18 cellular contexts compared by ENCODE assay signal in genomic region chr19:14763497-14764145, GRCh38. TPM values are rescaled to one million over a fixed set of nuclear protein-coding genes. Genes with fewer than 3 reads are reported as not detected.
DNase-seq lines count a peak whose midpoint lies in the region; ATAC-seq, FAIRE-seq and TF ChIP-seq lines count a peak whose summit lies in the region.
"Had no signal": no experiment of that assay in that cellular context is flagged by ENCODE, and none has a peak within 500 bp of the region (broad histone marks: within the 10 kb centered on the region; RNA-seq: fewer than 3 reads in every experiment).

No MANE protein-coding gene starts in this region.

- H3K36me3 Mint-ChIP-seq in CD14-positive monocyte, result peaks cover 79 to 94% of the 10 kb centered on the region in 2 donors
- H3K36me3 Mint-ChIP-seq in astrocyte (ENCODE audit: low read depth, unreplicated experiment), result no peaks in the 10 kb centered on the region

- no peak overlapping the region for H3K9ac ChIP-seq in astrocyte (ENCODE audit: low read length)
- no peak overlapping the region for H3K9ac ChIP-seq in HepG2 (ENCODE audit: insufficient read depth, low read depth, low read length)
- H3K9ac ChIP-seq: GM23248 had no signal

- 23% methylated on average over 4 of the region's 4 CpGs for WGBS in HepG2 (ENCODE audit: low lambda C conversion rate)

- TF ChIP-seq CTCF in CD14-positive monocyte (IDR thresholded peaks at IDR 0.05) (no peak), astrocyte (IDR thresholded peaks at IDR 0.05; ENCODE audit: insufficient read depth, low read depth, low read length) (no peak), HepG2 (CRISPR knock-in tag; IDR thresholded peaks at IDR 0.05) (no peak)

- intact Hi-C loops in CD14-positive monocyte (cut with micrococcal nuclease), result no loop called here
- intact Hi-C loops in HepG2 (cut with micrococcal nuclease; ENCODE audit: unreplicated experiment), result no loop called here
- intact Hi-C loops in posterior vena cava (cut with DNase I), result no loop called here
- intact Hi-C loops in left colon (cut with DNase I, micrococcal nuclease), result no loop called here

- H3K27ac ChIP-seq in astrocyte (ENCODE audit: low read depth, low read length) (no peak overlapping the region), HepG2 (ENCODE audit: extremely low read length, insufficient read depth, low read length) (no peak overlapping the region)
- H3K27ac ChIP-seq: GM23248 had no signal

- CTCF ChIA-PET in HepG2 (lab: Yijun Ruan, JAX; ENCODE audit: low intra/inter-chr PET ratio, low total read pairs), result no interaction called here

- H3K27me3 ChIP-seq in astrocyte (ENCODE audit: insufficient read depth, low read length) (no peaks in the 10 kb centered on the region), HepG2 (ENCODE audit: control insufficient read depth in 1 of 2, insufficient read depth in 2 of 2, low read length in 2 of 2) (peaks cover 0 to 3% of the 10 kb centered on the region in 2 experiments; a peak in 2 of 5 replicates)

- H3K9me3 Mint-ChIP-seq in CD14-positive monocyte (peaks cover 0 to 8% (median 5%) of the 10 kb centered on the region in 7 donors), astrocyte (ENCODE audit: unreplicated experiment) (peaks cover 10% of the 10 kb centered on the region)

- no peaks in the 10 kb centered on the region for H3K79me2 ChIP-seq in astrocyte (ENCODE audit: insufficient read depth, low read length)
- H3K79me2 ChIP-seq in HepG2 (ENCODE audit: insufficient read depth, low read length), result no peaks in the 10 kb centered on the region

- FAIRE-seq in astrocyte (lab: Jason Lieb, UNC) (no peak), HepG2 (lab: Jason Lieb, UNC) (no peak)
- FAIRE-seq: A204.1, GM12878, GM18507, H54 had no signal

- H3K4me1 ChIP-seq in astrocyte (ENCODE audit: insufficient read depth, low read length) (no peaks in the 10 kb centered on the region), HepG2 (ENCODE audit: insufficient read depth, low read length) (no peaks in the 10 kb centered on the region)

- in situ Hi-C loops in HepG2 (cut with HindIII; ENCODE audit: extremely low pct_ligation_motif_present, low pct_unique_long_range_greater_than_20kb), result no loop called here

- H3K27me3 Mint-ChIP-seq in CD14-positive monocyte (ENCODE audit: low read depth in 3 of 3) (peaks cover 0 to 3% (median 2%) of the 10 kb centered on the region in 3 donors), astrocyte (ENCODE audit: low read depth, unreplicated experiment) (peaks cover 12% of the 10 kb centered on the region)

- H3K4me3 ChIP-seq in astrocyte (ENCODE audit: insufficient read depth, low read depth, low read length), result no peak overlapping the region
- H3K4me3 ChIP-seq in HepG2 (replicated peaks in 1 of 3; ENCODE audit: insufficient read depth in 1 of 3, low read depth in 2 of 3, low read length in 3 of 3), result no peak overlapping the region
- H3K4me3 ChIP-seq: GM12878, GM23248 had no signal

- no peak for TF ChIP-seq EP300 in HepG2 (IDR thresholded peaks at IDR 0.05; ENCODE audit: low read depth in 2 of 2, low read length in 2 of 2)
- no peak for TF ChIP-seq EP300 in HepG2 (CRISPR knock-in tag; IDR thresholded peaks at IDR 0.05; ENCODE audit: borderline replicate concordance)

- H3K9me3 ChIP-seq in astrocyte (ENCODE audit: insufficient read depth, low read depth, low read length) (no peaks in the 10 kb centered on the region), HepG2 (ENCODE audit: low read length) (no peaks in the 10 kb centered on the region)

- no peak for DNase-seq in CD14-positive monocyte (ENCODE audit: low spot score)
- no peak for DNase-seq in astrocyte (ENCODE audit: low read depth)
- DNase-seq in HepG2 (ENCODE audit: low spot score), result no peak
- peak; percentile 0 for DNase-seq in posterior vena cava (ENCODE audit: low spot score)
- DNase-seq in RPMI8226, result no peak
- no peak for DNase-seq in left colon
- DNase-seq: C1 segment of cervical spinal cord; CD4-positive, alpha-beta memory T cell; DMS79; GM23248 had no signal

- no peak for TF ChIP-seq POLR2A in HepG2 (IDR thresholded peaks at IDR 0.05; ENCODE audit: insufficient read depth in 1 of 2, low read depth in 2 of 2, low read length in 2 of 2)

- no TSS peak for BruUV-seq in HepG2 (replicated peaks; lab: Mats Ljungman, UMichigan)

- POLR2A ChIA-PET in HepG2 (lab: Yijun Ruan, JAX), result no interaction called here

- TF ChIP-seq RAD21 in HepG2 (CRISPR knock-in tag; IDR thresholded peaks at IDR 0.05), result no peak

- H3K4me2 ChIP-seq in astrocyte (ENCODE audit: low read length) (no peak overlapping the region), HepG2 (ENCODE audit: low read depth, low read length) (no peak overlapping the region)

- no peaks in the 10 kb centered on the region for H4K20me1 ChIP-seq in astrocyte (ENCODE audit: insufficient read depth, low read length)
- no peaks in the 10 kb centered on the region for H4K20me1 ChIP-seq in HepG2 (ENCODE audit: insufficient read depth, low read length)

- peaks cover 13% of the 10 kb centered on the region for H3K4me1 Mint-ChIP-seq in CD14-positive monocyte
- H3K4me1 Mint-ChIP-seq in astrocyte (ENCODE audit: low read depth, unreplicated experiment), result no peaks in the 10 kb centered on the region
- H3K4me1 Mint-ChIP-seq: B cell had no signal

- no peaks in the 10 kb centered on the region for H3K36me3 ChIP-seq in astrocyte (ENCODE audit: insufficient read depth, low read length)
- H3K36me3 ChIP-seq in HepG2 (replicated peaks in 1 of 2; ENCODE audit: control insufficient read depth in 1 of 2, insufficient read depth in 2 of 2, low read length in 2 of 2), result no peaks in the 10 kb centered on the region

- H3K4me3 Mint-ChIP-seq in CD14-positive monocyte (no peak overlapping the region), astrocyte (ENCODE audit: unreplicated experiment) (no peak overlapping the region)
- H3K4me3 Mint-ChIP-seq: B cell; CD4-positive, alpha-beta memory T cell had no signal

- ATAC-seq in HepG2 (no peak), HG02678 (IDR thresholded peaks at IDR 0.05; ENCODE audit: unreplicated experiment) (no peak), left colon (no peak)
- ATAC-seq: GM12878, HCT116 had no signal

- H3K27ac Mint-ChIP-seq in CD14-positive monocyte (peak overlapping the region in 5 of 7 donors; percentile 21 to 77 (median 55)), astrocyte (ENCODE audit: unreplicated experiment) (peak overlapping the region; percentile 18)
- H3K27ac Mint-ChIP-seq: B cell; CD4-positive, alpha-beta memory T cell had no signal

- H2AFZ ChIP-seq in astrocyte (ENCODE audit: low read depth, low read length), result no peak overlapping the region
- no peak overlapping the region for H2AFZ ChIP-seq in HepG2 (ENCODE audit: low read length)
- H2AFZ ChIP-seq: GM23248 had no signal

TF ChIP-seq in HepG2, 621 proteins besides CTCF, POLR2A, EP300 and RAD21:
- 0 out of 2 replicates have a peak, but pooled peaks have one; percentile 5 for TF ChIP-seq CEBPB (IDR thresholded peaks at IDR 0.05; ENCODE audit: borderline replicate concordance, low read depth, low read length)
- TF ChIP-seq ZNF362 (CRISPR knock-in tag; IDR thresholded peaks at IDR 0.05; ENCODE audit: borderline replicate concordance), result no peak
- TF ChIP-seq RBM22 (optimal IDR thresholded peaks at IDR 0.05; ENCODE audit: low read length), result no peak

RNA-seq across cellular contexts. Expression of gene ADGRE2, which starts 14.7 kb away (rescaled TPM):
- polyA plus RNA-seq in CD14-positive monocyte, result 10 to 100 TPM; 13.1 to 47.6 TPM
- total RNA-seq in astrocyte, result 0.12 and 0.34 TPM in 2 replicates
- total RNA-seq in HepG2 (2016; rRNA removed; fragmentation: Illumina TruSeq; extraction: Trizol), result 0.04 TPM in 1 of 2 replicates, not detected in the other
- total RNA-seq in HepG2 (2016; cell fraction: cytosol; rRNA removed; fragmentation: Illumina TruSeq; extraction: Trizol; ENCODE audit: low read depth), result not detected in 2 replicates
- total RNA-seq in HepG2 (2016; cell fraction: insoluble cytoplasmic fraction; rRNA removed; fragmentation: Illumina TruSeq; extraction: Trizol), result not detected in 2 replicates
- not detected in 2 replicates for total RNA-seq in HepG2 (2016; cell fraction: membrane; rRNA removed; fragmentation: Illumina TruSeq; extraction: Trizol)
- not detected in 2 replicates for total RNA-seq in HepG2 (2016; cell fraction: nucleus; rRNA removed; fragmentation: Illumina TruSeq; extraction: Trizol)
- 0.03 TPM in 1 of 2 replicates, not detected in the other for polyA plus RNA-seq in HepG2 (2011; rRNA removed)
- polyA plus RNA-seq in HepG2 (2011; cell fraction: cytosol; rRNA removed), result 0.03 TPM in 1 of 2 replicates, not detected in the other
- 0.16 TPM in 1 of 2 replicates, not detected in the other for polyA plus RNA-seq in HepG2 (2011; cell fraction: nucleus; rRNA removed)
- polyA plus RNA-seq in HepG2 (2012), result not detected in 2 replicates
- not detected in 2 replicates for polyA plus RNA-seq in HepG2 (2016; cell fraction: cytosol; fragmentation: Illumina TruSeq; extraction: Trizol; ENCODE audit: low read depth)
- not detected in 2 replicates for polyA plus RNA-seq in HepG2 (2016; cell fraction: insoluble cytoplasmic fraction; fragmentation: Illumina TruSeq; extraction: Trizol; ENCODE audit: low read depth)
- not detected in 2 replicates for polyA plus RNA-seq in HepG2 (2016; cell fraction: membrane; fragmentation: Illumina TruSeq; extraction: Trizol; ENCODE audit: low read depth)
- 0.11 and 0.41 TPM in 2 replicates for polyA plus RNA-seq in HepG2 (2016; cell fraction: nucleus; fragmentation: Illumina TruSeq; extraction: Trizol; ENCODE audit: insufficient read depth, low read depth)
- 0.40 and 20.8 TPM in 2 replicates for polyA minus RNA-seq in HepG2 (2011; rRNA and poly(A)+ RNA removed; ENCODE audit: low replicate concordance)
- not detected in 2 replicates for polyA minus RNA-seq in HepG2 (2011; cell fraction: cytosol; rRNA and poly(A)+ RNA removed)
- not detected in 2 replicates for polyA minus RNA-seq in HepG2 (2011; cell fraction: nucleus; rRNA and poly(A)+ RNA removed)
- total RNA-seq in posterior vena cava, result 1 to 10 TPM; 4.0 to 4.3 TPM
- 1 to 10 TPM; 1.6 to 4.3 TPM for total RNA-seq in left colon
- total RNA-seq: G401, GM23248 had no signal
